In the genomic region with DNA sequence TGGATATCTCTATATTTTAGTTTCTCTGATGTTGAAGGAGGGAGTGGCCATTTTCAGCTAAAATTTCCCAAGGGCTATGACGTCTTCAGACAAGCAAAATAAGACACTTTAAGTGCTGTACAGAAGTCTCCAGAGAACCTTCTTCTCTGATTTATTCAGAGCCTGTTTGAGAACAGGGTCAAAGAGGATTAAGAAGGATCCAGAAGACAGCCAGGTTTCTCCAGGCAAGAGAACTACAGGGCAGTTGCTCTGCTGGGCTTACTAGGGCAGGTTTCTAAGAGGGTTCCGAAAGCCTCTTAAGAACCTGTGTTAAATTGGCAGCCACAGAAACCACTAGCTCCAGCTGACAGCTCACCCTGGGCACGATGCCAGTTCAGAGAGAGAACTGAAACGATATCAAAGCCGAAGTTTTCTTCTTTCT, we compare ENCODE assay signal across 8 cellular contexts. TPM values are rescaled to one million over a fixed set of nuclear protein-coding genes. Genes with fewer than 3 reads are reported as not detected.
A peak's percentile ranks its signal among the peaks of the same experiment; 100 is the strongest.
DNase-seq lines count a peak whose midpoint lies in the region; ATAC-seq and TF ChIP-seq lines count a peak whose summit lies in the region.

No MANE protein-coding gene starts in this region.

- DNase-seq in EL, result peak; percentile 57
- DNase-seq in LHCN-M2 (ENCODE audit: low read depth), result peak; percentile 83
- DNase-seq in T1000 (lab: John Stamatoyannopoulos, UW), result peak; percentile 4
- peak; percentile 91 for DNase-seq in astrocyte of the hippocampus (ENCODE audit: low read depth, low spot score)
- DNase-seq in kidney epithelial cell (ENCODE audit: low read depth), result peak; percentile 54
- DNase-seq in stimulated activated CD4-positive, alpha-beta T cell treated with anti-CD3 and anti-CD28 coated beads, Interleukin-4, amount 100 ng/mL, for 1 hour, result peak; percentile 69

- no peak for TF ChIP-seq CTCF in kidney epithelial cell (IDR thresholded peaks at IDR 0.05; ENCODE audit: insufficient read depth, low read length, poor library complexity, severe bottlenecking)

- H3K27me3 ChIP-seq in kidney epithelial cell (ENCODE audit: control insufficient read depth, insufficient read depth, low read length), result no peaks in the 10 kb centered on the region

- ATAC-seq in GM21723 (IDR thresholded peaks at IDR 0.05; ENCODE audit: unreplicated experiment) (peak; percentile 97), HG03095 (IDR thresholded peaks at IDR 0.05; ENCODE audit: unreplicated experiment) (no peak)

- no peaks in the 10 kb centered on the region for H3K36me3 ChIP-seq in kidney epithelial cell (ENCODE audit: control insufficient read depth, insufficient read depth, low read length)

- H3K4me3 ChIP-seq in kidney epithelial cell (ENCODE audit: low read depth, low read length), result no peak overlapping the region

RNA-seq across cellular contexts. Expression of a gene that starts 1.2 kb away (rescaled TPM):
- total RNA-seq in LHCN-M2 (2014; rRNA removed), result not detected in 2 replicates
- polyA plus RNA-seq in LHCN-M2 (2012), result not detected
- total RNA-seq in kidney epithelial cell, result 2.2 and 4.0 TPM in 2 replicates

RNA-seq across cellular contexts. Expression of a gene that starts 41.1 kb away (rescaled TPM):
- total RNA-seq in LHCN-M2 (2014; rRNA removed), result not detected in 2 replicates
- not detected for polyA plus RNA-seq in LHCN-M2 (2012)
- total RNA-seq in kidney epithelial cell, result not detected in 2 replicates

RNA-seq across cellular contexts. Expression of a gene that starts 53.9 kb away (rescaled TPM):
- total RNA-seq in LHCN-M2 (2014; rRNA removed) (not detected in 2 replicates), kidney epithelial cell (0.07 and 0.13 TPM in 2 replicates)
- polyA plus RNA-seq in LHCN-M2 (2012), result not detected

Comparison
In these comparisons a context has a peak if more than half of its experiments do, and no peak if none do; other contexts are left out.
1. DNase-seq: peak in every context shown above with its lines; median percentile 91 in astrocyte of the hippocampus; 83 in LHCN-M2; 69 in stimulated activated CD4-positive, alpha-beta T cell treated with anti-CD3 and anti-CD28 coated beads, Interleukin-4, amount 100 ng/mL, for 1 hour; 57 in EL; 54 in kidney epithelial cell; 4 in T1000.